Comparison of ENCODE assay signal across 9 cellular contexts in the genomic region with DNA sequence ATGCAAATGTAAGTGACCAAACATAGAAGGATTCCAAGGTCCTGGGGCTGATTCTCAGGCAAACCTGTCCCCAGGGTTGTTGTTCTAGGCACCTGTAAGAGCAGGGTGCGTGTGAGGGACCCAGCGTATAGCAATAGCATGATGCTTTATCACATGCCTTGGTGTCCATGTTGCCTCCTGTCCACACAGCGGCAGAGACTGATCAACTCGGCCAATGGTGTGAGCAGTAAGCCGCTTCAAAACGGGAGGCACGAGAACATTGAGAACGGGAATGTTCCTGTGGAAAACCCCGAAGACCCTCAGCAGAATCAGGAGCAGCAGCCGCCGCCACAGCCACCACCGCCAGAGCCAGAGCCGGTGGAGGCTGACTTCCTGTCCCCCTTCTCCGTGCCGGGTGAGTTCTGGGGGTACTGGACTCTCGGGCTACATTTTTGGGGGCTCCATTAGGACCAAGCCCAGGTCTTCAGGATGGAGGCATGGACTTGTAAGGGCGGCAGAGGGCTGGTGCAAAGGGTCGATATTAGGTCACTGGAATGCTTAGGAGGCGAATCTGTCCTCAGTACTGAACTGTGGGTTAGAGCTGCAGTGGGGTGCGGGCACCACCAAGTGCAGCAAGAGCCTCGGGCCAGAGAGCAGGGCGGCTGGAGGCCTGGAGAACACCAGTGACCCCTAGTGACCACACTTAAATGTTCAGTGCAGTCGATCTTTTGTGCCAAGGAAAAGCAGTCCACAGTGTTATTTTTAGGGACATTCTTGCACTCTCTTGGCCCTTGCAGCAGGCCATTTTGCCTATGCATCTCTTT. TPM values are rescaled to one million over a fixed set of nuclear protein-coding genes. Genes with fewer than 3 reads are reported as not detected.
DNase-seq lines count a peak whose midpoint lies in the region; ATAC-seq and TF ChIP-seq lines count a peak whose summit lies in the region.
"Had no signal": no experiment of that assay in that cellular context is flagged by ENCODE, and none has a peak within 500 bp of the region (broad histone marks: within the 10 kb centered on the region; RNA-seq: fewer than 3 reads in every experiment).

No MANE protein-coding gene starts in this region.

- H3K4me3 ChIP-seq in astrocyte of the spinal cord (ENCODE audit: low read depth, low read length): no peak overlapping the region

- peak; percentile 81 for DNase-seq in CD14-positive monocyte (ENCODE audit: low spot score)
- peak; percentile 7 for DNase-seq in NCI-H774 (lab: John Stamatoyannopoulos, UW)
- DNase-seq in astrocyte of the spinal cord (ENCODE audit: low read depth, low spot score): peak; percentile 63
- peak; percentile 85 for DNase-seq in iPS-NIHi7 (ENCODE audit: extremely low spot score)
- peak; percentile 53 for DNase-seq in stromal cell of bone marrow (ENCODE audit: low read depth)
- DNase-seq in T-helper 9 cell: no peak

- ATAC-seq in GM18858 (IDR thresholded peaks at IDR 0.05; ENCODE audit: unreplicated experiment) (peak; percentile 43), GM19324 (IDR thresholded peaks at IDR 0.05; ENCODE audit: low FRiP score, unreplicated experiment) (no peak)

- peaks cover 0 to 2% (median 0%) of the 10 kb centered on the region in 3 donors for H3K27me3 Mint-ChIP-seq in CD14-positive monocyte (ENCODE audit: low read depth in 3 of 3)

- in situ Hi-C loops in astrocyte of the spinal cord (cut with HindIII; ENCODE audit: low sequenced_read_pairs): no loop called here

- intact Hi-C loops in CD14-positive monocyte (cut with micrococcal nuclease): loop anchor here (2.0 to 10.0 kb wide), 3 partner anchors 72 to 320 kb away; no protein-coding TSS in a partner anchor

- H3K27ac Mint-ChIP-seq in CD14-positive monocyte: peak overlapping the region in 6 of 7 donors; percentile 75 to 91 (median 83)
- H3K27ac Mint-ChIP-seq: IgD-negative memory B cell had no signal

- H3K9me3 Mint-ChIP-seq in CD14-positive monocyte: peaks cover 0 to 3% (median 0%) of the 10 kb centered on the region in 7 donors
- H3K9me3 Mint-ChIP-seq: IgD-negative memory B cell had no signal

- H3K4me1 Mint-ChIP-seq in CD14-positive monocyte: peaks cover 54% of the 10 kb centered on the region

- H3K4me3 Mint-ChIP-seq in CD14-positive monocyte: peak overlapping the region in 1 of 2 donors; percentile 47
- H3K4me3 Mint-ChIP-seq: IgD-negative memory B cell had no signal

- TF ChIP-seq CTCF in CD14-positive monocyte (IDR thresholded peaks at IDR 0.05) (peak; percentile 87), astrocyte of the spinal cord (IDR thresholded peaks at IDR 0.05; ENCODE audit: low read depth, low read length) (peak; percentile 73)

- peaks cover 43 to 59% of the 10 kb centered on the region in 2 donors for H3K36me3 Mint-ChIP-seq in CD14-positive monocyte
- H3K36me3 Mint-ChIP-seq: IgD-negative memory B cell had no signal

RNA-seq across cellular contexts. Expression of gene RIN3, which starts 57.2 kb away (rescaled TPM):
- 10 to 100 TPM; 42.8 to 54.6 TPM for polyA plus RNA-seq in CD14-positive monocyte
